Comparison of ENCODE assay signal across 11 cellular contexts in genomic region chr18:9106094-9106493, GRCh38. TPM values are rescaled to one million over a fixed set of nuclear protein-coding genes. Genes with fewer than 3 reads are reported as not detected.
DNase-seq lines count a peak whose midpoint lies in the region; ATAC-seq and TF ChIP-seq lines count a peak whose summit lies in the region.
"Had no signal": no experiment of that assay in that cellular context is flagged by ENCODE, and none has a peak within 500 bp of the region (broad histone marks: within the 10 kb centered on the region; RNA-seq: fewer than 3 reads in every experiment).

No MANE protein-coding gene starts in this region.

- TF ChIP-seq CTCF in spleen (IDR thresholded peaks at IDR 0.05 in 8 of 11, conservative IDR thresholded peaks at IDR 0.05 in 3 of 11) = no peak
- TF ChIP-seq CTCF in tibial nerve (IDR thresholded peaks at IDR 0.05) = no peak

- POLR2A ChIA-PET in activated CD4-positive, alpha-beta memory T cell treated with anti-CD3 and anti-CD28 coated beads, Interleukin-2, amount 10 ng/mL, durations not matched to agents 7 days and 5 days (lab: Charles Lee) = interaction anchor here (0.8 to 20.3 kb wide), 5 partner anchors 8 to 40 kb away, joined by 3 to 1351 read pairs (median 281); partner anchors contain the start of gene ANKRD12

- peak overlapping the region; percentile 93 for H3K4me3 Mint-ChIP-seq in T-helper 1 cell treated with Interleukin-12 subunit alpha and Interleukin-12 subunit beta and Interleukin-4 antibody, amounts not matched to agents 30 μg/mL and 1 μg/mL, for 36 hours
- peak overlapping the region; percentile 94 for H3K4me3 Mint-ChIP-seq in activated CD4-positive, alpha-beta memory T cell treated with anti-CD3 and anti-CD28 coated beads, Interleukin-2, amount 10 ng/mL, durations not matched to agents 7 days and 5 days

- H3K4me3 ChIP-seq in spleen (peak overlapping the region in 2 of 8 donors; percentile 74 to 78), tibial nerve (no peak overlapping the region)

- H3K27me3 ChIP-seq in spleen (replicated peaks in 1 of 7) (no peaks in the 10 kb centered on the region), tibial nerve (no peaks in the 10 kb centered on the region)

- no peak for TF ChIP-seq EP300 in tibial nerve (IDR thresholded peaks at IDR 0.05)

- no peaks in the 10 kb centered on the region for H3K9me3 Mint-ChIP-seq in T-helper 1 cell treated with Interleukin-12 subunit alpha and Interleukin-12 subunit beta and Interleukin-4 antibody, amounts not matched to agents 30 μg/mL and 1 μg/mL, for 36 hours
- no peaks in the 10 kb centered on the region for H3K9me3 Mint-ChIP-seq in activated CD4-positive, alpha-beta memory T cell treated with anti-CD3 and anti-CD28 coated beads, Interleukin-2, amount 10 ng/mL, durations not matched to agents 7 days and 5 days

- H3K27ac ChIP-seq in spleen = peak overlapping the region in 5 of 8 donors; percentile 9 to 97 (median 95)
- H3K27ac ChIP-seq in tibial nerve = peak overlapping the region in 2 of 4 donors; percentile 2 to 94

- no peak for ATAC-seq in HG03432 (IDR thresholded peaks at IDR 0.05; ENCODE audit: unreplicated experiment)

- H3K4me1 Mint-ChIP-seq in T-helper 1 cell treated with Interleukin-12 subunit alpha and Interleukin-12 subunit beta and Interleukin-4 antibody, amounts not matched to agents 30 μg/mL and 1 μg/mL, for 36 hours (ENCODE audit: low read depth) = peaks cover 73% of the 10 kb centered on the region
- H3K4me1 Mint-ChIP-seq in activated CD4-positive, alpha-beta memory T cell treated with anti-CD3 and anti-CD28 coated beads, Interleukin-2, amount 10 ng/mL, durations not matched to agents 7 days and 5 days = peaks cover 66% of the 10 kb centered on the region

- H3K36me3 ChIP-seq in spleen = no peaks in the 10 kb centered on the region
- H3K36me3 ChIP-seq in tibial nerve = no peaks in the 10 kb centered on the region

- WGBS in spleen, 5 donors = 69 to 80% (median 76%) methylated on average over 1 of the region's 1 CpG
- 23 to 38% methylated on average over 1 of the region's 1 CpG for WGBS in tibial nerve, 2 donors

- H3K9me3 ChIP-seq in spleen (no peaks in the 10 kb centered on the region), tibial nerve (no peaks in the 10 kb centered on the region)

- H3K4me1 ChIP-seq in spleen (peaks cover 61 to 91% (median 84%) of the 10 kb centered on the region in 6 donors), tibial nerve (peaks cover 3 to 78% (median 59%) of the 10 kb centered on the region in 4 donors)

- peaks cover 59% of the 10 kb centered on the region for H3K36me3 Mint-ChIP-seq in T-helper 1 cell treated with Interleukin-12 subunit alpha and Interleukin-12 subunit beta and Interleukin-4 antibody, amounts not matched to agents 30 μg/mL and 1 μg/mL, for 36 hours (ENCODE audit: low read depth)
- H3K36me3 Mint-ChIP-seq in activated CD4-positive, alpha-beta memory T cell treated with anti-CD3 and anti-CD28 coated beads, Interleukin-2, amount 10 ng/mL, durations not matched to agents 7 days and 5 days (ENCODE audit: low read depth) = peaks cover 85% of the 10 kb centered on the region

- CTCF ChIA-PET in activated CD4-positive, alpha-beta memory T cell treated with anti-CD3 and anti-CD28 coated beads, Interleukin-2, amount 10 ng/mL, durations not matched to agents 7 days and 5 days (lab: Charles Lee) = interaction anchor here (2.0 kb wide), 1 partner anchor 11 kb away, joined by 9 read pairs; no protein-coding TSS in a partner anchor

- peak overlapping the region; percentile 26 for H3K27ac Mint-ChIP-seq in T-helper 1 cell treated with Interleukin-12 subunit alpha and Interleukin-12 subunit beta and Interleukin-4 antibody, amounts not matched to agents 30 μg/mL and 1 μg/mL, for 36 hours
- H3K27ac Mint-ChIP-seq in activated CD4-positive, alpha-beta memory T cell treated with anti-CD3 and anti-CD28 coated beads, Interleukin-2, amount 10 ng/mL, durations not matched to agents 7 days and 5 days = peak overlapping the region; percentile 96

- H3K27me3 Mint-ChIP-seq in T-helper 1 cell treated with Interleukin-12 subunit alpha and Interleukin-12 subunit beta and Interleukin-4 antibody, amounts not matched to agents 30 μg/mL and 1 μg/mL, for 36 hours (ENCODE audit: low read depth) = no peaks in the 10 kb centered on the region
- no peaks in the 10 kb centered on the region for H3K27me3 Mint-ChIP-seq in activated CD4-positive, alpha-beta memory T cell treated with anti-CD3 and anti-CD28 coated beads, Interleukin-2, amount 10 ng/mL, durations not matched to agents 7 days and 5 days

- no peak for DNase-seq in T-helper 1 cell
- DNase-seq in activated CD4-positive, alpha-beta memory T cell treated with anti-CD3 and anti-CD28 coated beads, Interleukin-2, amount 10 ng/mL, durations not matched to agents 7 days and 5 days = no peak
- DNase-seq in foreskin melanocyte = peak; percentile 61
- DNase-seq in spleen = no peak
- no peak for DNase-seq in tibial nerve (ENCODE audit: low spot score in 2 of 2)
- no peak for DNase-seq in NCI-H1105 treated with DMSO at 0.1 percent for 48 hours (lab: John Stamatoyannopoulos, UW)
- DNase-seq: 8988T; NCI-H1694; stimulated activated CD8-positive, alpha-beta memory T cell treated with anti-CD3 and anti-CD28 coated beads, Interleukin-4, amount 100 ng/mL, for 48 hours had no signal

- intact Hi-C loops in spleen (cut with DNase I; ENCODE audit: low total_unique reads) = no loop called here

- TF ChIP-seq POLR2A in spleen (IDR thresholded peaks at IDR 0.05) (no peak), tibial nerve (IDR thresholded peaks at IDR 0.05) (no peak)

RNA-seq across cellular contexts. Expression of gene NDUFV2, which starts 3.6 kb away (rescaled TPM):
- total RNA-seq in activated CD4-positive, alpha-beta memory T cell treated with anti-CD3 and anti-CD28 coated beads, Interleukin-2, amount 10 ng/mL, durations not matched to agents 7 days and 5 days = 100 to 1,000 TPM; 288 to 295 TPM
- total RNA-seq in spleen (100 to 1,000 TPM in 2 of 7 donors, 10 to 100 TPM in 5; 89.8 to 108 (median 92.4) TPM), tibial nerve (10 to 100 TPM; 62.4 to 91.3 (median 74.6) TPM)
- polyA plus RNA-seq in spleen = 100 to 1,000 TPM; 157 to 175 (median 160) TPM

RNA-seq across cellular contexts. Expression of gene ANKRD12, which starts 30.5 kb away (rescaled TPM):
- 100 to 1,000 TPM; 103 to 111 TPM for total RNA-seq in activated CD4-positive, alpha-beta memory T cell treated with anti-CD3 and anti-CD28 coated beads, Interleukin-2, amount 10 ng/mL, durations not matched to agents 7 days and 5 days
- total RNA-seq in spleen (100 to 1,000 TPM in 4 of 7 donors, 10 to 100 TPM in 3; 73.2 to 122 (median 100) TPM), tibial nerve (10 to 100 TPM; 43.5 to 59.7 (median 52.7) TPM)
- polyA plus RNA-seq in spleen = 10 to 100 TPM in 2 of 3 donors, 1 to 10 TPM in 1; 7.6 to 35.4 (median 15.9) TPM
